Comparison of ENCODE assay signal across 17 cellular contexts in genomic region chr16:48560692-48561091, GRCh38.
"Had no signal": no experiment of that assay in that cellular context is flagged by ENCODE, and none has a peak within 500 bp of the region (broad histone marks: within the 10 kb centered on the region; RNA-seq: fewer than 3 reads in every experiment).

No MANE protein-coding gene starts in this region.

- H3K27me3 Mint-ChIP-seq: activated CD4-positive, alpha-beta T cell treated with anti-CD3 and anti-CD28 coated beads for 36 hours; activated CD8-positive, alpha-beta T cell treated with anti-CD3 and anti-CD28 coated beads for 36 hours; T-cell had no signal

- H3K27ac Mint-ChIP-seq: activated CD4-positive, alpha-beta T cell treated with anti-CD3 and anti-CD28 coated beads for 36 hours; activated CD8-positive, alpha-beta T cell treated with anti-CD3 and anti-CD28 coated beads for 36 hours had no signal

- ATAC-seq: activated CD4-positive, alpha-beta T cell treated with anti-CD3 and anti-CD28 coated beads for 36 hours; activated CD8-positive, alpha-beta T cell treated with anti-CD3 and anti-CD28 coated beads for 36 hours; T-cell had no signal

- H3K4me3 Mint-ChIP-seq: activated CD4-positive, alpha-beta T cell treated with anti-CD3 and anti-CD28 coated beads for 36 hours; activated CD8-positive, alpha-beta T cell treated with anti-CD3 and anti-CD28 coated beads for 36 hours; T-cell had no signal

- DNase-seq: activated CD4-positive, alpha-beta T cell treated with anti-CD3 and anti-CD28 coated beads for 36 hours; activated CD8-positive, alpha-beta memory T cell treated with anti-CD3 and anti-CD28 coated beads, Interleukin-2, amount 50 U/mL, for 48 hours; activated CD8-positive, alpha-beta T cell treated with anti-CD3 and anti-CD28 coated beads for 36 hours; activated naive CD4-positive, alpha-beta T cell treated with Interleukin-2 at 50 U/mL for 16 hours; brain microvascular endothelial cell; cerebellar nuclear complex; effector CD8-positive, alpha-beta T cell; esophagus squamous epithelium; hippocampal formation; kidney; left ventricle myocardium inferior; mesendoderm; sigmoid colon; SK-N-SH; spleen; T-cell; WERI-Rb-1 had no signal

- H3K9me3 Mint-ChIP-seq: T-cell had no signal
